In the genomic region with DNA sequence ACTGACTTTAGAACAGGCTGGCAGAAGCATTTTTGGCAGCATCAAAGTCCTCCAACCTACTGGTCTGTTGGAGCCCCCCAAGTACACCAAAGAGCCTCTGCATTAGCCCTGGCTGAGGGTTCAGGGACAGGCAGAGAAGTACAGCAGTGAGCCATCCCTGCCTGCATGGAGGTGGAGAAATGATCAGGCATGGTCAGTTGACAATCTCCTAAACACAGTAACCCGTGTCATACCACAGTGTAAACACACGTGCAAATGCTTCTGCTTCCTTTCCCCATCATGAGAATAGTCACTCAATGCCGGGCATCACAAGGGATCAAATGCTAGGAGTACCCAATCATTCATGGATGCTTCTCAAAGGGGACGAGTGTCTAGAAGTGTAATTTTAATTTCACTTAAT, we compare ENCODE assay signal across 1 cellular context.
TF ChIP-seq lines count a peak whose summit lies in the region.

No MANE protein-coding gene starts in this region.

TF ChIP-seq in K562, 482 proteins besides CTCF, POLR2A, EP300 and RAD21 (continued from another document and continues in another):
- TF ChIP-seq, protein P1, sequence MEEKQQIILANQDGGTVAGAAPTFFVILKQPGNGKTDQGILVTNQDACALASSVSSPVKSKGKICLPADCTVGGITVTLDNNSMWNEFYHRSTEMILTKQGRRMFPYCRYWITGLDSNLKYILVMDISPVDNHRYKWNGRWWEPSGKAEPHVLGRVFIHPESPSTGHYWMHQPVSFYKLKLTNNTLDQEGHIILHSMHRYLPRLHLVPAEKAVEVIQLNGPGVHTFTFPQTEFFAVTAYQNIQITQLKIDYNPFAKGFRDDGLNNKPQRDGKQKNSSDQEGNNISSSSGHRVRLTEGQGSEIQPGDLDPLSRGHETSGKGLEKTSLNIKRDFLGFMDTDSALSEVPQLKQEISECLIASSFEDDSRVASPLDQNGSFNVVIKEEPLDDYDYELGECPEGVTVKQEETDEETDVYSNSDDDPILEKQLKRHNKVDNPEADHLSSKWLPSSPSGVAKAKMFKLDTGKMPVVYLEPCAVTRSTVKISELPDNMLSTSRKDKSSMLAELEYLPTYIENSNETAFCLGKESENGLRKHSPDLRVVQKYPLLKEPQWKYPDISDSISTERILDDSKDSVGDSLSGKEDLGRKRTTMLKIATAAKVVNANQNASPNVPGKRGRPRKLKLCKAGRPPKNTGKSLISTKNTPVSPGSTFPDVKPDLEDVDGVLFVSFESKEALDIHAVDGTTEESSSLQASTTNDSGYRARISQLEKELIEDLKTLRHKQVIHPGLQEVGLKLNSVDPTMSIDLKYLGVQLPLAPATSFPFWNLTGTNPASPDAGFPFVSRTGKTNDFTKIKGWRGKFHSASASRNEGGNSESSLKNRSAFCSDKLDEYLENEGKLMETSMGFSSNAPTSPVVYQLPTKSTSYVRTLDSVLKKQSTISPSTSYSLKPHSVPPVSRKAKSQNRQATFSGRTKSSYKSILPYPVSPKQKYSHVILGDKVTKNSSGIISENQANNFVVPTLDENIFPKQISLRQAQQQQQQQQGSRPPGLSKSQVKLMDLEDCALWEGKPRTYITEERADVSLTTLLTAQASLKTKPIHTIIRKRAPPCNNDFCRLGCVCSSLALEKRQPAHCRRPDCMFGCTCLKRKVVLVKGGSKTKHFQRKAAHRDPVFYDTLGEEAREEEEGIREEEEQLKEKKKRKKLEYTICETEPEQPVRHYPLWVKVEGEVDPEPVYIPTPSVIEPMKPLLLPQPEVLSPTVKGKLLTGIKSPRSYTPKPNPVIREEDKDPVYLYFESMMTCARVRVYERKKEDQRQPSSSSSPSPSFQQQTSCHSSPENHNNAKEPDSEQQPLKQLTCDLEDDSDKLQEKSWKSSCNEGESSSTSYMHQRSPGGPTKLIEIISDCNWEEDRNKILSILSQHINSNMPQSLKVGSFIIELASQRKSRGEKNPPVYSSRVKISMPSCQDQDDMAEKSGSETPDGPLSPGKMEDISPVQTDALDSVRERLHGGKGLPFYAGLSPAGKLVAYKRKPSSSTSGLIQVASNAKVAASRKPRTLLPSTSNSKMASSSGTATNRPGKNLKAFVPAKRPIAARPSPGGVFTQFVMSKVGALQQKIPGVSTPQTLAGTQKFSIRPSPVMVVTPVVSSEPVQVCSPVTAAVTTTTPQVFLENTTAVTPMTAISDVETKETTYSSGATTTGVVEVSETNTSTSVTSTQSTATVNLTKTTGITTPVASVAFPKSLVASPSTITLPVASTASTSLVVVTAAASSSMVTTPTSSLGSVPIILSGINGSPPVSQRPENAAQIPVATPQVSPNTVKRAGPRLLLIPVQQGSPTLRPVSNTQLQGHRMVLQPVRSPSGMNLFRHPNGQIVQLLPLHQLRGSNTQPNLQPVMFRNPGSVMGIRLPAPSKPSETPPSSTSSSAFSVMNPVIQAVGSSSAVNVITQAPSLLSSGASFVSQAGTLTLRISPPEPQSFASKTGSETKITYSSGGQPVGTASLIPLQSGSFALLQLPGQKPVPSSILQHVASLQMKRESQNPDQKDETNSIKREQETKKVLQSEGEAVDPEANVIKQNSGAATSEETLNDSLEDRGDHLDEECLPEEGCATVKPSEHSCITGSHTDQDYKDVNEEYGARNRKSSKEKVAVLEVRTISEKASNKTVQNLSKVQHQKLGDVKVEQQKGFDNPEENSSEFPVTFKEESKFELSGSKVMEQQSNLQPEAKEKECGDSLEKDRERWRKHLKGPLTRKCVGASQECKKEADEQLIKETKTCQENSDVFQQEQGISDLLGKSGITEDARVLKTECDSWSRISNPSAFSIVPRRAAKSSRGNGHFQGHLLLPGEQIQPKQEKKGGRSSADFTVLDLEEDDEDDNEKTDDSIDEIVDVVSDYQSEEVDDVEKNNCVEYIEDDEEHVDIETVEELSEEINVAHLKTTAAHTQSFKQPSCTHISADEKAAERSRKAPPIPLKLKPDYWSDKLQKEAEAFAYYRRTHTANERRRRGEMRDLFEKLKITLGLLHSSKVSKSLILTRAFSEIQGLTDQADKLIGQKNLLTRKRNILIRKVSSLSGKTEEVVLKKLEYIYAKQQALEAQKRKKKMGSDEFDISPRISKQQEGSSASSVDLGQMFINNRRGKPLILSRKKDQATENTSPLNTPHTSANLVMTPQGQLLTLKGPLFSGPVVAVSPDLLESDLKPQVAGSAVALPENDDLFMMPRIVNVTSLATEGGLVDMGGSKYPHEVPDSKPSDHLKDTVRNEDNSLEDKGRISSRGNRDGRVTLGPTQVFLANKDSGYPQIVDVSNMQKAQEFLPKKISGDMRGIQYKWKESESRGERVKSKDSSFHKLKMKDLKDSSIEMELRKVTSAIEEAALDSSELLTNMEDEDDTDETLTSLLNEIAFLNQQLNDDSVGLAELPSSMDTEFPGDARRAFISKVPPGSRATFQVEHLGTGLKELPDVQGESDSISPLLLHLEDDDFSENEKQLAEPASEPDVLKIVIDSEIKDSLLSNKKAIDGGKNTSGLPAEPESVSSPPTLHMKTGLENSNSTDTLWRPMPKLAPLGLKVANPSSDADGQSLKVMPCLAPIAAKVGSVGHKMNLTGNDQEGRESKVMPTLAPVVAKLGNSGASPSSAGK (IDR thresholded peaks at IDR 0.05): no peak
- TF ChIP-seq CBX2 (IDR thresholded peaks at IDR 0.05; ENCODE audit: insufficient read depth, low read length, poor library complexity, severe bottlenecking) (no peak), ZNF311 (CRISPR knock-in tag; IDR thresholded peaks at IDR 0.05) (no peak), ZNF780A (CRISPR knock-in tag; IDR thresholded peaks at IDR 0.05) (no peak), ZNF589 (CRISPR knock-in tag; IDR thresholded peaks at IDR 0.05; ENCODE audit: low read depth) (no peak), TFE3 (CRISPR knock-in tag; IDR thresholded peaks at IDR 0.05) (no peak), ZNF280B (CRISPR knock-in tag; IDR thresholded peaks at IDR 0.05) (no peak), SIRT6 (IDR thresholded peaks at IDR 0.05; ENCODE audit: low read depth, low read length) (no peak), MCM5 (IDR thresholded peaks at IDR 0.05; ENCODE audit: low read depth) (no peak), RBM34 (IDR thresholded peaks at IDR 0.05; ENCODE audit: borderline replicate concordance, insufficient read depth, low read length) (no peak), POLR3A (IDR thresholded peaks at IDR 0.05; ENCODE audit: borderline replicate concordance, extremely low read depth, insufficient read depth, insufficient read length) (no peak), WHSC1 (IDR thresholded peaks at IDR 0.05; ENCODE audit: low read length) (peak; percentile 87), BRD9 (IDR thresholded peaks at IDR 0.05; ENCODE audit: low read depth, partially characterized antibody) (no peak), NONO (IDR thresholded peaks at IDR 0.05; ENCODE audit: low read depth in 2 of 2, low read length in 1 of 2) (no peak), ZNF778 (CRISPR knock-in tag; IDR thresholded peaks at IDR 0.05) (no peak)
- TF ChIP-seq, protein P2, sequence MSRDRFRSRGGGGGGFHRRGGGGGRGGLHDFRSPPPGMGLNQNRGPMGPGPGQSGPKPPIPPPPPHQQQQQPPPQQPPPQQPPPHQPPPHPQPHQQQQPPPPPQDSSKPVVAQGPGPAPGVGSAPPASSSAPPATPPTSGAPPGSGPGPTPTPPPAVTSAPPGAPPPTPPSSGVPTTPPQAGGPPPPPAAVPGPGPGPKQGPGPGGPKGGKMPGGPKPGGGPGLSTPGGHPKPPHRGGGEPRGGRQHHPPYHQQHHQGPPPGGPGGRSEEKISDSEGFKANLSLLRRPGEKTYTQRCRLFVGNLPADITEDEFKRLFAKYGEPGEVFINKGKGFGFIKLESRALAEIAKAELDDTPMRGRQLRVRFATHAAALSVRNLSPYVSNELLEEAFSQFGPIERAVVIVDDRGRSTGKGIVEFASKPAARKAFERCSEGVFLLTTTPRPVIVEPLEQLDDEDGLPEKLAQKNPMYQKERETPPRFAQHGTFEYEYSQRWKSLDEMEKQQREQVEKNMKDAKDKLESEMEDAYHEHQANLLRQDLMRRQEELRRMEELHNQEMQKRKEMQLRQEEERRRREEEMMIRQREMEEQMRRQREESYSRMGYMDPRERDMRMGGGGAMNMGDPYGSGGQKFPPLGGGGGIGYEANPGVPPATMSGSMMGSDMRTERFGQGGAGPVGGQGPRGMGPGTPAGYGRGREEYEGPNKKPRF (IDR thresholded peaks at IDR 0.05; ENCODE audit: low read depth, low read length): no peak
- TF ChIP-seq, protein P3, sequence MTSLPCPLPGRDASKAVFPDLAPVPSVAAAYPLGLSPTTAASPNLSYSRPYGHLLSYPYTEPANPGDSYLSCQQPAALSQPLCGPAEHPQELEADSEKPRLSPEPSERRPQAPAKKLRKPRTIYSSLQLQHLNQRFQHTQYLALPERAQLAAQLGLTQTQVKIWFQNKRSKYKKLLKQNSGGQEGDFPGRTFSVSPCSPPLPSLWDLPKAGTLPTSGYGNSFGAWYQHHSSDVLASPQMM (CRISPR knock-in tag; IDR thresholded peaks at IDR 0.05): no peak
- TF ChIP-seq, protein P4, sequence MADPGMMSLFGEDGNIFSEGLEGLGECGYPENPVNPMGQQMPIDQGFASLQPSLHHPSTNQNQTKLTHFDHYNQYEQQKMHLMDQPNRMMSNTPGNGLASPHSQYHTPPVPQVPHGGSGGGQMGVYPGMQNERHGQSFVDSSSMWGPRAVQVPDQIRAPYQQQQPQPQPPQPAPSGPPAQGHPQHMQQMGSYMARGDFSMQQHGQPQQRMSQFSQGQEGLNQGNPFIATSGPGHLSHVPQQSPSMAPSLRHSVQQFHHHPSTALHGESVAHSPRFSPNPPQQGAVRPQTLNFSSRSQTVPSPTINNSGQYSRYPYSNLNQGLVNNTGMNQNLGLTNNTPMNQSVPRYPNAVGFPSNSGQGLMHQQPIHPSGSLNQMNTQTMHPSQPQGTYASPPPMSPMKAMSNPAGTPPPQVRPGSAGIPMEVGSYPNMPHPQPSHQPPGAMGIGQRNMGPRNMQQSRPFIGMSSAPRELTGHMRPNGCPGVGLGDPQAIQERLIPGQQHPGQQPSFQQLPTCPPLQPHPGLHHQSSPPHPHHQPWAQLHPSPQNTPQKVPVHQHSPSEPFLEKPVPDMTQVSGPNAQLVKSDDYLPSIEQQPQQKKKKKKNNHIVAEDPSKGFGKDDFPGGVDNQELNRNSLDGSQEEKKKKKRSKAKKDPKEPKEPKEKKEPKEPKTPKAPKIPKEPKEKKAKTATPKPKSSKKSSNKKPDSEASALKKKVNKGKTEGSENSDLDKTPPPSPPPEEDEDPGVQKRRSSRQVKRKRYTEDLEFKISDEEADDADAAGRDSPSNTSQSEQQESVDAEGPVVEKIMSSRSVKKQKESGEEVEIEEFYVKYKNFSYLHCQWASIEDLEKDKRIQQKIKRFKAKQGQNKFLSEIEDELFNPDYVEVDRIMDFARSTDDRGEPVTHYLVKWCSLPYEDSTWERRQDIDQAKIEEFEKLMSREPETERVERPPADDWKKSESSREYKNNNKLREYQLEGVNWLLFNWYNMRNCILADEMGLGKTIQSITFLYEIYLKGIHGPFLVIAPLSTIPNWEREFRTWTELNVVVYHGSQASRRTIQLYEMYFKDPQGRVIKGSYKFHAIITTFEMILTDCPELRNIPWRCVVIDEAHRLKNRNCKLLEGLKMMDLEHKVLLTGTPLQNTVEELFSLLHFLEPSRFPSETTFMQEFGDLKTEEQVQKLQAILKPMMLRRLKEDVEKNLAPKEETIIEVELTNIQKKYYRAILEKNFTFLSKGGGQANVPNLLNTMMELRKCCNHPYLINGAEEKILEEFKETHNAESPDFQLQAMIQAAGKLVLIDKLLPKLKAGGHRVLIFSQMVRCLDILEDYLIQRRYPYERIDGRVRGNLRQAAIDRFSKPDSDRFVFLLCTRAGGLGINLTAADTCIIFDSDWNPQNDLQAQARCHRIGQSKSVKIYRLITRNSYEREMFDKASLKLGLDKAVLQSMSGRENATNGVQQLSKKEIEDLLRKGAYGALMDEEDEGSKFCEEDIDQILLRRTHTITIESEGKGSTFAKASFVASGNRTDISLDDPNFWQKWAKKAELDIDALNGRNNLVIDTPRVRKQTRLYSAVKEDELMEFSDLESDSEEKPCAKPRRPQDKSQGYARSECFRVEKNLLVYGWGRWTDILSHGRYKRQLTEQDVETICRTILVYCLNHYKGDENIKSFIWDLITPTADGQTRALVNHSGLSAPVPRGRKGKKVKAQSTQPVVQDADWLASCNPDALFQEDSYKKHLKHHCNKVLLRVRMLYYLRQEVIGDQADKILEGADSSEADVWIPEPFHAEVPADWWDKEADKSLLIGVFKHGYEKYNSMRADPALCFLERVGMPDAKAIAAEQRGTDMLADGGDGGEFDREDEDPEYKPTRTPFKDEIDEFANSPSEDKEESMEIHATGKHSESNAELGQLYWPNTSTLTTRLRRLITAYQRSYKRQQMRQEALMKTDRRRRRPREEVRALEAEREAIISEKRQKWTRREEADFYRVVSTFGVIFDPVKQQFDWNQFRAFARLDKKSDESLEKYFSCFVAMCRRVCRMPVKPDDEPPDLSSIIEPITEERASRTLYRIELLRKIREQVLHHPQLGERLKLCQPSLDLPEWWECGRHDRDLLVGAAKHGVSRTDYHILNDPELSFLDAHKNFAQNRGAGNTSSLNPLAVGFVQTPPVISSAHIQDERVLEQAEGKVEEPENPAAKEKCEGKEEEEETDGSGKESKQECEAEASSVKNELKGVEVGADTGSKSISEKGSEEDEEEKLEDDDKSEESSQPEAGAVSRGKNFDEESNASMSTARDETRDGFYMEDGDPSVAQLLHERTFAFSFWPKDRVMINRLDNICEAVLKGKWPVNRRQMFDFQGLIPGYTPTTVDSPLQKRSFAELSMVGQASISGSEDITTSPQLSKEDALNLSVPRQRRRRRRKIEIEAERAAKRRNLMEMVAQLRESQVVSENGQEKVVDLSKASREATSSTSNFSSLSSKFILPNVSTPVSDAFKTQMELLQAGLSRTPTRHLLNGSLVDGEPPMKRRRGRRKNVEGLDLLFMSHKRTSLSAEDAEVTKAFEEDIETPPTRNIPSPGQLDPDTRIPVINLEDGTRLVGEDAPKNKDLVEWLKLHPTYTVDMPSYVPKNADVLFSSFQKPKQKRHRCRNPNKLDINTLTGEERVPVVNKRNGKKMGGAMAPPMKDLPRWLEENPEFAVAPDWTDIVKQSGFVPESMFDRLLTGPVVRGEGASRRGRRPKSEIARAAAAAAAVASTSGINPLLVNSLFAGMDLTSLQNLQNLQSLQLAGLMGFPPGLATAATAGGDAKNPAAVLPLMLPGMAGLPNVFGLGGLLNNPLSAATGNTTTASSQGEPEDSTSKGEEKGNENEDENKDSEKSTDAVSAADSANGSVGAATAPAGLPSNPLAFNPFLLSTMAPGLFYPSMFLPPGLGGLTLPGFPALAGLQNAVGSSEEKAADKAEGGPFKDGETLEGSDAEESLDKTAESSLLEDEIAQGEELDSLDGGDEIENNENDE (IDR thresholded peaks at IDR 0.05; ENCODE audit: low read depth, low read length): peak; percentile 76
